ENCODE assay signal across 11 cellular contexts in the genomic region with DNA sequence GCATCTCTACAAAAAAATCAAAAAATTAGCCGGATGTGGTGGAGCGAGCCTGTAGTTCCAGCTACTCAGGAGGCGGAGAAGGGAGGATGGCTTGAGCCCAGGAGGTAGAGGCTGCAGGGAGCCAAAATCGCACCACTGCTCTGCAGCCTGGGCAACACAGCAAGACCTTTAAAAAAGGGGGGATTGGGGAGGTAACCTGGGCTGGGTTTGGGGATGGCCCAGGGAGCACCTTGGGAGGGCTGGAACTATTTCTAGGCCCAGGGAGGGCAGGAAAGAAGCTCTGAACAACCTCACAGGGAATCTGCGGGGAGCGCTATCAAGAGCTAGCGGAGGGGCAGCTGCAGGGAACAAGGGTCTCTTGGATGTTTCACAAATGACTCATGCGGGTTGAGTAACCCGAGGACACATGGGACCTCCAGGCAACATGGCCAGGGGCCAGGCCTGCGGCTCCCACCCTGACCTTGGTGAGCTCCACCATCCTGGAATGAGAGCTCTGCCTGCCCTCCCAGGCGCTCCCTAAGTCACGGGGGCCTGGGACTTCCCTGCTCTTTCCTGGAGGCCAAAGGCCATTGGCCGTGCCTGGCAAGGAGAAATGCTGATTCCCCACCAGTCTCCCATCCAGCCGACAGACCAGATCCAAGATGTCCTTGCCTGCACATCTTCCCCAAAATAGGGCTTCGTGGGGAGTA. TPM values are rescaled to one million over a fixed set of nuclear protein-coding genes. Genes with fewer than 3 reads are reported as not detected.
DNase-seq lines count a peak whose midpoint lies in the region; ATAC-seq and TF ChIP-seq lines count a peak whose summit lies in the region.
"Had no signal": no experiment of that assay in that cellular context is flagged by ENCODE, and none has a peak within 500 bp of the region (broad histone marks: within the 10 kb centered on the region; RNA-seq: fewer than 3 reads in every experiment).

No MANE protein-coding gene starts in this region.

- peak overlapping the region; percentile 6 for H2AK5ac ChIP-seq in mesenchymal stem cell (ENCODE audit: low read length, severe bottlenecking)

- peak overlapping the region; percentile 85 for H4K91ac ChIP-seq in mesenchymal stem cell (ENCODE audit: low read length)

- peak; percentile 52 for DNase-seq in activated effector memory CD4-positive, alpha-beta T cell treated with anti-CD3 and anti-CD28 coated beads, Interleukin-2, amount 50 U/mL, for 16 hours
- no peak for DNase-seq in activated effector memory CD4-positive, alpha-beta T cell treated with Interleukin-2 at 50 U/mL for 16 hours
- DNase-seq in chondrocyte (ENCODE audit: low spot score) (peak; percentile 47), mesenchymal stem cell (peak; percentile 95), upper lobe of right lung (peak; percentile 65), NCI-H2196 (lab: John Stamatoyannopoulos, UW; ENCODE audit: unreplicated experiment) (no peak), NCI-H526 (lab: John Stamatoyannopoulos, UW) (no peak), AML-193 (lab: John Stamatoyannopoulos, UW) (no peak)
- DNase-seq: ACHN; activated naive CD8-positive, alpha-beta T cell treated with anti-CD3 and anti-CD28 coated beads for 36 hours; foreskin keratinocyte had no signal

- no peak overlapping the region for H3K14ac ChIP-seq in mesenchymal stem cell (ENCODE audit: low read length in 2 of 2)

- no peak overlapping the region for H3K23ac ChIP-seq in mesenchymal stem cell (ENCODE audit: low read length in 2 of 2)

- H3K27me3 ChIP-seq in mesenchymal stem cell (ENCODE audit: control insufficient read depth in 1 of 2, insufficient read depth in 1 of 2, low read length in 2 of 2): peaks cover 0 to 4% of the 10 kb centered on the region in 2 experiments
- no peaks in the 10 kb centered on the region for H3K27me3 ChIP-seq in upper lobe of right lung
- H3K27me3 ChIP-seq: foreskin keratinocyte had no signal

- peak overlapping the region; percentile 48 for H3K9ac ChIP-seq in mesenchymal stem cell (ENCODE audit: low read length)

- peak overlapping the region; percentile 31 to 97 for H3K4ac ChIP-seq in mesenchymal stem cell (ENCODE audit: low read depth in 1 of 2, low read length in 2 of 2)

- H3K4me3 Mint-ChIP-seq in chondrocyte (ENCODE audit: unreplicated experiment): no peak overlapping the region
- H3K4me3 Mint-ChIP-seq: activated naive CD8-positive, alpha-beta T cell treated with anti-CD3 and anti-CD28 coated beads for 36 hours had no signal

- H3K36me3 Mint-ChIP-seq in chondrocyte (ENCODE audit: low read depth): no peaks in the 10 kb centered on the region
- H3K36me3 Mint-ChIP-seq: activated naive CD8-positive, alpha-beta T cell treated with anti-CD3 and anti-CD28 coated beads for 36 hours had no signal

- no peak overlapping the region for H2AFZ ChIP-seq in mesenchymal stem cell (ENCODE audit: low read depth, low read length)

- no peaks in the 10 kb centered on the region for H3K27me3 Mint-ChIP-seq in chondrocyte (ENCODE audit: low read depth)
- H3K27me3 Mint-ChIP-seq: activated naive CD8-positive, alpha-beta T cell treated with anti-CD3 and anti-CD28 coated beads for 36 hours had no signal

- H3K27ac ChIP-seq in mesenchymal stem cell (ENCODE audit: low read length, poor library complexity, severe bottlenecking) (no peak overlapping the region), upper lobe of right lung (no peak overlapping the region)
- H3K27ac ChIP-seq: foreskin keratinocyte had no signal

- intact Hi-C loops in upper lobe of right lung (cut with DNase I): no loop called here

- H2BK12ac ChIP-seq in mesenchymal stem cell (ENCODE audit: low read length in 2 of 2): peak overlapping the region; percentile 83 to 99

- no peaks in the 10 kb centered on the region for H3K79me1 ChIP-seq in mesenchymal stem cell (replicated peaks; ENCODE audit: low read length, poor library complexity, severe bottlenecking)

- no peaks in the 10 kb centered on the region for H3K9me3 Mint-ChIP-seq in chondrocyte (ENCODE audit: low read depth)
- H3K9me3 Mint-ChIP-seq: activated naive CD8-positive, alpha-beta T cell treated with anti-CD3 and anti-CD28 coated beads for 36 hours had no signal

- H3K9me3 ChIP-seq in mesenchymal stem cell (ENCODE audit: control insufficient read depth, low read length): no peaks in the 10 kb centered on the region
- no peaks in the 10 kb centered on the region for H3K9me3 ChIP-seq in upper lobe of right lung

- H3K27ac Mint-ChIP-seq in chondrocyte (ENCODE audit: unreplicated experiment): peak overlapping the region; percentile 86
- H3K27ac Mint-ChIP-seq: activated naive CD8-positive, alpha-beta T cell treated with anti-CD3 and anti-CD28 coated beads for 36 hours had no signal

- H3K4me1 ChIP-seq in mesenchymal stem cell (ENCODE audit: control insufficient read depth, insufficient read depth, low read depth, low read length) (peaks cover 64% of the 10 kb centered on the region), upper lobe of right lung (peaks cover 5% of the 10 kb centered on the region)
- H3K4me1 ChIP-seq: foreskin keratinocyte had no signal

- H3K4me3 ChIP-seq in mesenchymal stem cell (ENCODE audit: insufficient read depth in 1 of 2, low read depth in 1 of 2, low read length in 2 of 2) (no peak overlapping the region), upper lobe of right lung (no peak overlapping the region)

- TF ChIP-seq CTCF in chondrocyte (IDR thresholded peaks at IDR 0.05) (no peak), upper lobe of right lung (IDR thresholded peaks at IDR 0.05) (no peak)

- peak overlapping the region; percentile 24 for H3K4me2 ChIP-seq in mesenchymal stem cell (ENCODE audit: low read length, poor library complexity, severe bottlenecking)

- ATAC-seq in upper lobe of right lung: no peak
- ATAC-seq: foreskin keratinocyte had no signal

- H3K18ac ChIP-seq in mesenchymal stem cell (ENCODE audit: low read depth in 1 of 2, low read length in 2 of 2): peak overlapping the region; percentile 98 to 99

- H2BK120ac ChIP-seq in mesenchymal stem cell (ENCODE audit: low read depth, low read length): peak overlapping the region; percentile 91

- H2BK15ac ChIP-seq in mesenchymal stem cell (ENCODE audit: low read depth, poor library complexity, severe bottlenecking): peak overlapping the region; percentile 85

- 23% methylated on average over 15 of the region's 15 CpGs for WGBS in mesenchymal stem cell

- peaks cover 44% of the 10 kb centered on the region for H3K4me1 Mint-ChIP-seq in chondrocyte (ENCODE audit: low read depth)

- H3K36me3 ChIP-seq in mesenchymal stem cell (ENCODE audit: control insufficient read depth in 1 of 2, insufficient read depth in 2 of 2, low read depth in 1 of 2, low read length in 2 of 2) (no peaks in the 10 kb centered on the region), upper lobe of right lung (no peaks in the 10 kb centered on the region)

- no peak overlapping the region for H2BK5ac ChIP-seq in mesenchymal stem cell (ENCODE audit: low read depth, low read length, poor library complexity, severe bottlenecking)

- peak overlapping the region; percentile 97 for H4K8ac ChIP-seq in mesenchymal stem cell (ENCODE audit: low read length)

RNA-seq across cellular contexts. Expression of a gene that starts 23.4 kb away (rescaled TPM):
- 0.74 to 1.2 TPM in 2 of 3 replicates, not detected in the other for total RNA-seq in chondrocyte
- polyA plus RNA-seq in mesenchymal stem cell (2013, experiment 1 of 2): 6.4 TPM
- 6.1 TPM for polyA plus RNA-seq in mesenchymal stem cell (2013, experiment 2 of 2)
- total RNA-seq in upper lobe of right lung: 6.8 TPM
- total RNA-seq: foreskin keratinocyte had no signal

Comparison
In these comparisons a context has a peak if more than half of its experiments do, and no peak if none do; other contexts are left out.
1. DNase-seq: peak in activated effector memory CD4-positive, alpha-beta T cell treated with anti-CD3 and anti-CD28 coated beads, Interleukin-2, amount 50 U/mL, for 16 hours (single experiment), chondrocyte (single experiment), mesenchymal stem cell (single experiment) and upper lobe of right lung (single experiment); none in activated effector memory CD4-positive, alpha-beta T cell treated with Interleukin-2 at 50 U/mL for 16 hours (single experiment), NCI-H2196 (single experiment), NCI-H526 (0 of 2) and AML-193 (0 of 2).